8 cellular contexts compared by ENCODE assay signal in the genomic region with DNA sequence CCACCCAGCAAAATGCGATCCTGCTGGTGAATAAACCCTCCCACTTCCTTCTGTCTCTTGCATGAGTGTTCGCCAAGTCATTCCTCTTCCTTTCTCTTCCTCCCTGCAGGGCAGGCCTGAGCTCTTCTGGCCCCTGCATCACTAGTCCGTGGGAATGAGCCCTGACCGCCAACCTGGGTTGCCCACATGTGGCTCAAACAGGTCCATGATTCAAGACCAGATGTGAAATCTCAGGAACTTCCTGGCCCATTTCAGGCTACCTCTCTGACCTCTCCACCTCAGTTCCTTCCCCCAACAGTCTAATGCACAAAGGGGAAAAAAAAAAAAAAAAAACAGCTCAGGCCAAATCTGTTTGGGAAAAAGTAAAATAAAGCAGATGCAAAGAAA. TPM values are rescaled to one million over a fixed set of nuclear protein-coding genes. Genes with fewer than 3 reads are reported as not detected.
DNase-seq lines count a peak whose midpoint lies in the region; FAIRE-seq and TF ChIP-seq lines count a peak whose summit lies in the region.

No MANE protein-coding gene starts in this region.

- peak overlapping the region; percentile 44 for H3K4me3 Mint-ChIP-seq in activated T-helper 1 cell treated with anti-CD3 and anti-CD28 coated beads, Interleukin-12 subunit alpha, Interleukin-12 subunit beta, Interleukin-2, Interleukin-4 antibody, amounts not matched to agents 30 ng/mL and 10 ng/mL and 1 ng/mL, durations not matched to agents 14 hours and 24 hours and 36 hours
- no peak overlapping the region for H3K4me3 Mint-ChIP-seq in Calu3 (ENCODE audit: low read depth, unreplicated experiment)

- H3K27me3 ChIP-seq in BLaER1 (no peaks in the 10 kb centered on the region), iPS-18a (ENCODE audit: control insufficient read depth, insufficient read depth, low read length) (no peaks in the 10 kb centered on the region), tibial nerve (no peaks in the 10 kb centered on the region)

- H3K4me1 ChIP-seq in BLaER1: peaks cover 43% of the 10 kb centered on the region
- peaks cover 11% of the 10 kb centered on the region for H3K4me1 ChIP-seq in iPS-18a (ENCODE audit: control insufficient read depth, low read depth, low read length)
- peaks cover 3 to 37% (median 18%) of the 10 kb centered on the region in 4 donors for H3K4me1 ChIP-seq in tibial nerve

- intact Hi-C loops in activated T-helper 1 cell treated with anti-CD3 and anti-CD28 coated beads, Interleukin-12 subunit alpha, Interleukin-12 subunit beta, Interleukin-2, Interleukin-4 antibody, amounts not matched to agents 30 ng/mL and 10 ng/mL and 1 ng/mL, durations not matched to agents 14 hours and 24 hours and 36 hours (cut with micrococcal nuclease): loop anchor here (1.0 kb wide), 1 partner anchor 198 kb away; no protein-coding TSS in a partner anchor
- intact Hi-C loops in Calu3 (cut with micrococcal nuclease; ENCODE audit: unreplicated experiment): no loop called here

- no peak for TF ChIP-seq EP300 in tibial nerve (IDR thresholded peaks at IDR 0.05)

- H4K20me1 ChIP-seq in BLaER1: no peaks in the 10 kb centered on the region

- peak; percentile 61 for DNase-seq in HPDE6-E6E7 (ENCODE audit: extremely low spot score)
- no peak for DNase-seq in activated T-helper 1 cell treated with anti-CD3 and anti-CD28 coated beads, Interleukin-12 subunit alpha, Interleukin-12 subunit beta, Interleukin-2, Interleukin-4 antibody, amounts not matched to agents 30 ng/mL and 10 ng/mL and 1 ng/mL, durations not matched to agents 14 hours and 24 hours and 36 hours (ENCODE audit: low spot score)
- DNase-seq in tibial nerve (ENCODE audit: low spot score in 2 of 2): peak in 1 of 2 donors; percentile 26
- DNase-seq in Calu3: no peak
- DNase-seq in NCI-H1048 (lab: John Stamatoyannopoulos, UW): no peak
- DNase-seq in frontal cortex (ENCODE audit: low spot score in 2 of 2): no peak

- H3K9ac ChIP-seq in BLaER1 (peak overlapping the region; percentile 65), iPS-18a (ENCODE audit: low read length) (peak overlapping the region; percentile 3)

- H3K4me2 ChIP-seq in BLaER1: peak overlapping the region; percentile 80

- FAIRE-seq in frontal cortex (lab: Jason Lieb, UNC): no peak

- WGBS in tibial nerve, 2 donors: 40 to 53% methylated on average over 4 of the region's 4 CpGs

- H3K4me3 ChIP-seq in BLaER1 (peak overlapping the region; percentile 49), iPS-18a (ENCODE audit: low read length) (no peak overlapping the region), tibial nerve (no peak overlapping the region)

- no peaks in the 10 kb centered on the region for H3K9me3 Mint-ChIP-seq in activated T-helper 1 cell treated with anti-CD3 and anti-CD28 coated beads, Interleukin-12 subunit alpha, Interleukin-12 subunit beta, Interleukin-2, Interleukin-4 antibody, amounts not matched to agents 30 ng/mL and 10 ng/mL and 1 ng/mL, durations not matched to agents 14 hours and 24 hours and 36 hours
- H3K9me3 Mint-ChIP-seq in Calu3 (ENCODE audit: low read depth, unreplicated experiment): no peaks in the 10 kb centered on the region

- BruUV-seq in Calu3 (replicated peaks; lab: Mats Ljungman, UMichigan): no TSS peak

- TF ChIP-seq POLR2A in tibial nerve (IDR thresholded peaks at IDR 0.05): peak in 1 of 2 donors; percentile 18

- H3K9me3 ChIP-seq in BLaER1 (no peaks in the 10 kb centered on the region), iPS-18a (ENCODE audit: control insufficient read depth, low read depth, low read length) (no peaks in the 10 kb centered on the region), tibial nerve (no peaks in the 10 kb centered on the region)

- H3K27ac Mint-ChIP-seq in activated T-helper 1 cell treated with anti-CD3 and anti-CD28 coated beads, Interleukin-12 subunit alpha, Interleukin-12 subunit beta, Interleukin-2, Interleukin-4 antibody, amounts not matched to agents 30 ng/mL and 10 ng/mL and 1 ng/mL, durations not matched to agents 14 hours and 24 hours and 36 hours: peak overlapping the region; percentile 88
- H3K27ac Mint-ChIP-seq in Calu3 (ENCODE audit: unreplicated experiment): no peak overlapping the region

- no peaks in the 10 kb centered on the region for H3K36me3 Mint-ChIP-seq in activated T-helper 1 cell treated with anti-CD3 and anti-CD28 coated beads, Interleukin-12 subunit alpha, Interleukin-12 subunit beta, Interleukin-2, Interleukin-4 antibody, amounts not matched to agents 30 ng/mL and 10 ng/mL and 1 ng/mL, durations not matched to agents 14 hours and 24 hours and 36 hours (ENCODE audit: low read depth)
- peaks cover 12% of the 10 kb centered on the region for H3K36me3 Mint-ChIP-seq in Calu3 (ENCODE audit: insufficient read depth, unreplicated experiment)

- TF ChIP-seq CTCF in tibial nerve (IDR thresholded peaks at IDR 0.05) (no peak), Calu3 (IDR thresholded peaks at IDR 0.05; ENCODE audit: unreplicated experiment) (no peak)

- CTCF ChIA-PET in Calu3 (lab: Charles Lee): interaction anchor here (0.6 kb wide), 1 partner anchor 51 kb away, joined by 5 read pairs; no protein-coding TSS in a partner anchor

- peaks cover 20% of the 10 kb centered on the region for H3K4me1 Mint-ChIP-seq in activated T-helper 1 cell treated with anti-CD3 and anti-CD28 coated beads, Interleukin-12 subunit alpha, Interleukin-12 subunit beta, Interleukin-2, Interleukin-4 antibody, amounts not matched to agents 30 ng/mL and 10 ng/mL and 1 ng/mL, durations not matched to agents 14 hours and 24 hours and 36 hours (ENCODE audit: low read depth)
- peaks cover 15% of the 10 kb centered on the region for H3K4me1 Mint-ChIP-seq in Calu3 (ENCODE audit: low read depth, unreplicated experiment)

- no peaks in the 10 kb centered on the region for H3K36me3 ChIP-seq in BLaER1
- H3K36me3 ChIP-seq in iPS-18a (ENCODE audit: control insufficient read depth, low read depth, low read length): no peaks in the 10 kb centered on the region
- no peaks in the 10 kb centered on the region for H3K36me3 ChIP-seq in tibial nerve

- H3K27me3 Mint-ChIP-seq in activated T-helper 1 cell treated with anti-CD3 and anti-CD28 coated beads, Interleukin-12 subunit alpha, Interleukin-12 subunit beta, Interleukin-2, Interleukin-4 antibody, amounts not matched to agents 30 ng/mL and 10 ng/mL and 1 ng/mL, durations not matched to agents 14 hours and 24 hours and 36 hours (ENCODE audit: insufficient read depth): peaks cover 5% of the 10 kb centered on the region
- H3K27me3 Mint-ChIP-seq in Calu3 (ENCODE audit: unreplicated experiment): no peaks in the 10 kb centered on the region

- peak overlapping the region; percentile 81 for H3K27ac ChIP-seq in BLaER1
- H3K27ac ChIP-seq in iPS-18a (ENCODE audit: low read length): no peak overlapping the region
- H3K27ac ChIP-seq in tibial nerve: peak overlapping the region; percentile 30 to 91 (median 84)

RNA-seq across cellular contexts. Expression of a gene that starts 5.4 kb away (rescaled TPM):
- total RNA-seq in activated T-helper 1 cell treated with anti-CD3 and anti-CD28 coated beads, Interleukin-12 subunit alpha, Interleukin-12 subunit beta, Interleukin-2, Interleukin-4 antibody, amounts not matched to agents 30 ng/mL and 10 ng/mL and 1 ng/mL, durations not matched to agents 14 hours and 24 hours and 36 hours: 165 and 167 TPM in 2 replicates
- total RNA-seq in tibial nerve (10 to 100 TPM; 54.9 to 96.6 (median 81.7) TPM), Calu3 (2022) (113 and 122 TPM in 2 replicates), frontal cortex (404 TPM)

RNA-seq across cellular contexts. Expression of a gene that starts 45.3 kb away (rescaled TPM):
- 0.64 and 0.73 TPM in 2 replicates for total RNA-seq in activated T-helper 1 cell treated with anti-CD3 and anti-CD28 coated beads, Interleukin-12 subunit alpha, Interleukin-12 subunit beta, Interleukin-2, Interleukin-4 antibody, amounts not matched to agents 30 ng/mL and 10 ng/mL and 1 ng/mL, durations not matched to agents 14 hours and 24 hours and 36 hours
- total RNA-seq in tibial nerve (under 1 TPM in 1 of 4 donors, not detected in 3; 0.84 TPM), Calu3 (2022) (0.51 TPM in 1 of 2 replicates, not detected in the other), frontal cortex (1.6 TPM)
